1 cellular context compared by ENCODE assay signal in genomic region chr19:12544401-12544876, GRCh38.
A peak's percentile ranks its signal among the peaks of the same experiment; 100 is the strongest.
TF ChIP-seq lines count a peak whose summit lies in the region.

No MANE protein-coding gene starts in this region.

TF ChIP-seq in K562, 482 proteins besides CTCF, POLR2A, EP300 and RAD21 (continued from another document and continues in another):
- TF ChIP-seq ZNF407 (IDR thresholded peaks at IDR 0.05; ENCODE audit: low read depth) (no peak), MYBL2 (IDR thresholded peaks at IDR 0.05; ENCODE audit: low read depth) (no peak), MYBL2 (CRISPR knock-in tag; IDR thresholded peaks at IDR 0.05; ENCODE audit: borderline replicate concordance) (no peak), ZNF146 (CRISPR knock-in tag; IDR thresholded peaks at IDR 0.05; ENCODE audit: unreplicated experiment) (no peak), TBL1XR1 (IDR thresholded peaks at IDR 0.05; ENCODE audit: low read length in 2 of 2) (peak in 1 of 2 experiments; percentile 89; a peak in 2 of 4 replicates), GTF2E2 (tag; IDR thresholded peaks at IDR 0.05) (no peak), ZBTB26 (CRISPR knock-in tag; IDR thresholded peaks at IDR 0.05) (no peak), ZNF830 (CRISPR knock-in tag; IDR thresholded peaks at IDR 0.05) (no peak), PRPF4 (IDR thresholded peaks at IDR 0.05; ENCODE audit: insufficient read depth, low read depth, low read length, poor library complexity, severe bottlenecking) (no peak), CBX5 (IDR thresholded peaks at IDR 0.05; ENCODE audit: borderline replicate concordance, low read depth) (no peak), NR0B1 (IDR thresholded peaks at IDR 0.05; ENCODE audit: partially characterized antibody) (no peak), IRF9 (tag; IDR thresholded peaks at IDR 0.05) (no peak), ZFP30 (CRISPR knock-in tag; IDR thresholded peaks at IDR 0.05; ENCODE audit: borderline replicate concordance) (no peak), RBFOX2 (IDR thresholded peaks at IDR 0.05; ENCODE audit: low read depth, low read length) (no peak), ZNF232 (CRISPR knock-in tag; IDR thresholded peaks at IDR 0.05) (no peak), GABPA (tag; conservative IDR thresholded peaks at IDR 0.05; ENCODE audit: low read depth) (0 out of 2 replicates have a peak, but pooled peaks have one; percentile 37), PRDM10 (IDR thresholded peaks at IDR 0.05; ENCODE audit: partially characterized antibody) (peak; percentile 28), NFATC3 (IDR thresholded peaks at IDR 0.05) (no peak), SOX6 (IDR thresholded peaks at IDR 0.05) (peak; percentile 94), ZNF133 (CRISPR knock-in tag; IDR thresholded peaks at IDR 0.05) (no peak), SRSF7 (optimal IDR thresholded peaks at IDR 0.05; ENCODE audit: low read depth, low read length) (no peak), HDAC1 (IDR thresholded peaks at IDR 0.05) (peak in 1 of 2 experiments; percentile 86; a peak in 2 of 4 replicates), FOXJ2 (tag; IDR thresholded peaks at IDR 0.05) (no peak), ZBTB5 (IDR thresholded peaks at IDR 0.05) (no peak), HNRNPL (IDR thresholded peaks at IDR 0.05; ENCODE audit: low read depth, low read length) (no peak), ILF3 (IDR thresholded peaks at IDR 0.05; ENCODE audit: borderline replicate concordance) (0 out of 2 replicates have a peak, but pooled peaks have one; percentile 16), EHMT2 (IDR thresholded peaks at IDR 0.05) (no peak), E2F3 (CRISPR knock-in tag; IDR thresholded peaks at IDR 0.05) (no peak), SREBF1 (IDR thresholded peaks at IDR 0.05; ENCODE audit: borderline replicate concordance, low read depth, low read length) (no peak), SMAD4 (CRISPR knock-in tag; conservative IDR thresholded peaks at IDR 0.05) (peak; percentile 56), ATF4 (CRISPR knock-in tag; IDR thresholded peaks at IDR 0.05) (no peak), POLR3G (IDR thresholded peaks at IDR 0.05; ENCODE audit: extremely low read depth, insufficient read length, insufficient replicate concordance) (no peak), KDM1A (IDR thresholded peaks at IDR 0.05) (peak; percentile 58 to 69; a peak in 3 of 4 replicates), STAT5B (CRISPR knock-in tag; IDR thresholded peaks at IDR 0.05) (no peak), NR4A1 (CRISPR knock-in tag; IDR thresholded peaks at IDR 0.05) (no peak), NR4A1 (tag; IDR thresholded peaks at IDR 0.05) (no peak), ZNF165 (CRISPR knock-in tag; IDR thresholded peaks at IDR 0.05; ENCODE audit: borderline replicate concordance) (no peak), PYGO2 (tag; IDR thresholded peaks at IDR 0.05) (no peak), CTBP1 (IDR thresholded peaks at IDR 0.05; ENCODE audit: borderline replicate concordance) (peak; percentile 67; the same call in 1 of the 2 replicates), ZKSCAN3 (CRISPR knock-in tag; IDR thresholded peaks at IDR 0.05) (no peak), SRSF1 (IDR thresholded peaks at IDR 0.05; ENCODE audit: low read depth, low read length) (no peak), OTX1 (CRISPR knock-in tag; IDR thresholded peaks at IDR 0.05) (peak; percentile 50; the same call in 1 of the 2 replicates), ZNF449 (CRISPR knock-in tag; IDR thresholded peaks at IDR 0.05) (no peak), CCAR2 (IDR thresholded peaks at IDR 0.05; ENCODE audit: low read depth, low read length) (no peak), NRF1 (conservative IDR thresholded peaks at IDR 0.05 in 1 of 2, IDR thresholded peaks at IDR 0.05 in 1 of 2) (peak; percentile 12 to 15; a peak in 1 of 4 replicates), MTA3 (IDR thresholded peaks at IDR 0.05; ENCODE audit: borderline replicate concordance) (peak; percentile 84)
